17 cellular contexts compared by ENCODE assay signal in the genomic region with DNA sequence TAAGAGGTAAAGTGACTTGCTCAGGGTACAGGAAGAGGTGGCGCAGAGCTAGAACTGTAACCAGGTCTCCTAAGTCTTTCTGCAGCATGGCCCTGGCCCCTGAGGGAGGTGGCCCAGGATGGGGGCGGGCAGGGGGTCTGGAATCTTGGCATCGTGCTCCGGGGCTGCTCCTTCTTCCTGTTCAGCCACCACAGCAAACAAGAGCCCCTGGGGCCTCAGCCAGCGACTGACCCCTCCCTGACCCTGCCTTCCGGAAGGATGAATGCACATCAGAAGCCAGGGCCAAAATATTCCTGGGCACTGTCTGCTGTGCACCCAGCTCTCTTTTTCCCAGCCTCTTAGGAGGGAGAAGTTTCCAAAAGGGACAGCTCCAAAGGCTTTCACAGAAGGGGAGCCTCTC.
DNase-seq lines count a peak whose midpoint lies in the region; ATAC-seq and TF ChIP-seq lines count a peak whose summit lies in the region.
"Had no signal": no experiment of that assay in that cellular context is flagged by ENCODE, and none has a peak within 500 bp of the region (broad histone marks: within the 10 kb centered on the region; RNA-seq: fewer than 3 reads in every experiment).

No MANE protein-coding gene starts in this region.

- no peaks in the 10 kb centered on the region for H3K27me3 ChIP-seq in aorta (ENCODE audit: control insufficient read depth in 1 of 2, insufficient read depth in 2 of 2, low read length in 1 of 2)

- 29 to 33% methylated on average over 6 of the region's 6 CpGs for WGBS in aorta, 2 donors

- no peaks in the 10 kb centered on the region for H3K36me3 ChIP-seq in aorta (ENCODE audit: control insufficient read depth in 1 of 2, insufficient read depth in 2 of 2, low read length in 1 of 2)
- H3K36me3 ChIP-seq: thoracic aorta had no signal

- intact Hi-C loops in left cardiac atrium (cut with DNase I) (no loop called here), Right ventricle myocardium superior (cut with DNase I) (no loop called here), aorta (cut with DNase I) (no loop called here)

- DNase-seq in left cardiac atrium (no peak), Right ventricle myocardium superior (no peak), astrocyte of the cerebellum (ENCODE audit: low read depth) (peak; percentile 24), left lobe of liver (ENCODE audit: low spot score) (no peak), aorta (no peak), NCI-H82 (lab: John Stamatoyannopoulos, UW) (no peak), HCEC 1CT (no peak)
- DNase-seq: ACHN; activated CD4-positive, CD25-positive, alpha-beta regulatory T cell treated with anti-CD3 and anti-CD28 coated beads, Interleukin-2, amount 50 U/mL, for 72 hours; CD8-positive, alpha-beta memory T cell; GF-D8; NCI-H1092; stimulated activated CD4-positive, alpha-beta T cell treated with anti-CD3 and anti-CD28 coated beads, Interleukin-4, amount 100 ng/mL, for 24 hours had no signal

- H3K9me3 ChIP-seq in aorta (ENCODE audit: control insufficient read depth, low read length): no peaks in the 10 kb centered on the region
- H3K9me3 ChIP-seq: thoracic aorta had no signal

- no peak overlapping the region for H3K27ac ChIP-seq in aorta (ENCODE audit: low read depth in 1 of 2, low read length in 2 of 2)
- H3K27ac ChIP-seq: RWPE1, thoracic aorta had no signal

- peak; percentile 59 to 63 for ATAC-seq in left cardiac atrium
- ATAC-seq in Right ventricle myocardium superior (ENCODE audit: poor library complexity): no peak
- ATAC-seq in left lobe of liver: peak; percentile 37
- ATAC-seq in aorta (ENCODE audit: low FRiP score): no peak
- ATAC-seq in HG03139 (IDR thresholded peaks at IDR 0.05; ENCODE audit: unreplicated experiment): no peak
- ATAC-seq: K562 had no signal

- H3K4me3 ChIP-seq in astrocyte of the cerebellum (ENCODE audit: low read depth, low read length) (no peak overlapping the region), aorta (ENCODE audit: low read length in 2 of 2) (no peak overlapping the region)
- H3K4me3 ChIP-seq: K562, thoracic aorta had no signal

- in situ Hi-C loops in astrocyte of the cerebellum (cut with HindIII; ENCODE audit: low sequenced_read_pairs): no loop called here

- no peak for TF ChIP-seq CTCF in astrocyte of the cerebellum (IDR thresholded peaks at IDR 0.05; ENCODE audit: low read depth, low read length, missing control alignments)

- no peaks in the 10 kb centered on the region for H3K4me1 ChIP-seq in aorta (ENCODE audit: control insufficient read depth in 1 of 2, insufficient read depth in 2 of 2, low read length in 2 of 2)

Comparison
In these comparisons a context has a peak if more than half of its experiments do, and no peak if none do; other contexts are left out.
1. ATAC-seq: peak in left cardiac atrium (2 of 2) and left lobe of liver (single experiment); none in Right ventricle myocardium superior (single experiment), aorta (single experiment) and HG03139 (single experiment).